In the genomic region with DNA sequence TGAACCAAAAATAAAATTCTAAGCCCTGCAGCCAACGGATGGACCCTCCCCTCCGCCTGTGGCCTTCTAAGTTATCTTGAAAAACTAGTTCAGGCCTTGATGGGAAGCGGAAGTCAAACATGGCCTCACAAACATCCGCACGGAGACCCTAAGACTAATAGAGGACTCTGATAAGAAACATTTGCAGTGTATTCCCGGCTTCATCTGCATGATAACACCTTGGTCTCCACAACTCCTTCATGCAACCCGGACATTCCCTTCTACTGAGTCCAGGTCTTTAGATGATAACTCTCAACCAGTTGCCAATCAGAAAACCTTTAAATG, we compare ENCODE assay signal across 8 cellular contexts. TPM values are rescaled to one million over a fixed set of nuclear protein-coding genes. Genes with fewer than 3 reads are reported as not detected.
DNase-seq lines count a peak whose midpoint lies in the region; ATAC-seq and TF ChIP-seq lines count a peak whose summit lies in the region.

No MANE protein-coding gene starts in this region.

- no peaks in the 10 kb centered on the region for H3K27me3 ChIP-seq in SJCRH30
- H3K27me3 ChIP-seq in esophagus squamous epithelium, result no peaks in the 10 kb centered on the region

- peak; percentile 2 for ATAC-seq in GM21367 (IDR thresholded peaks at IDR 0.05; ENCODE audit: unreplicated experiment)

- WGBS in esophagus squamous epithelium, 2 donors, result 39% methylated on average over 7 of the region's 7 CpGs

- no peak for TF ChIP-seq CTCF in AG09309 (IDR thresholded peaks at IDR 0.05; ENCODE audit: control insufficient read depth, insufficient read depth, low read depth, low read length, missing control alignments)
- no peak for TF ChIP-seq CTCF in esophagus squamous epithelium (IDR thresholded peaks at IDR 0.05)

- no peak for DNase-seq in AG09309 (ENCODE audit: low read depth)
- peak in 1 of 2 experiments; percentile 3 for DNase-seq in SJCRH30
- DNase-seq in esophagus squamous epithelium (lab: John Stamatoyannopoulos, UW), result no peak
- DNase-seq in pons (ENCODE audit: low spot score), result peak; percentile 37
- no peak for DNase-seq in NCI-H82 (lab: John Stamatoyannopoulos, UW)
- no peak for DNase-seq in SW 1271 (lab: John Stamatoyannopoulos, UW)
- no peak for DNase-seq in D341Med (ENCODE audit: low spot score)

- H3K36me3 ChIP-seq in SJCRH30 (no peaks in the 10 kb centered on the region), esophagus squamous epithelium (no peaks in the 10 kb centered on the region)

- H3K27ac ChIP-seq in SJCRH30, result peak overlapping the region; percentile 79
- H3K27ac ChIP-seq in esophagus squamous epithelium, result peak overlapping the region; percentile 94 to 99 (median 97)

- no peaks in the 10 kb centered on the region for H3K4me1 ChIP-seq in SJCRH30
- H3K4me1 ChIP-seq in esophagus squamous epithelium, result peaks cover 19 to 57% (median 22%) of the 10 kb centered on the region in 3 donors

- TF ChIP-seq POLR2A in esophagus squamous epithelium (IDR thresholded peaks at IDR 0.05), result no peak

- H3K9me3 ChIP-seq in SJCRH30 (replicated peaks) (no peaks in the 10 kb centered on the region), esophagus squamous epithelium (no peaks in the 10 kb centered on the region)

- intact Hi-C loops in esophagus squamous epithelium (cut with DNase I), result no loop called here

- H3K4me3 ChIP-seq in AG09309 (ENCODE audit: control insufficient read depth, low read depth, low read length) (peak overlapping the region; percentile 43), SJCRH30 (peak overlapping the region; percentile 84), esophagus squamous epithelium (peak overlapping the region; percentile 73 to 94 (median 91))

RNA-seq across cellular contexts. Expression of gene DAP, which starts 0.8 kb away (rescaled TPM):
- 10.0 and 10.8 TPM in 2 replicates for total RNA-seq in SJCRH30 (2014; rRNA removed; shearing (Covaris generic))
- 10 to 100 TPM; 15.7 to 35.5 (median 29.5) TPM for total RNA-seq in esophagus squamous epithelium
